1 cellular context compared by ENCODE assay signal in the genomic region with DNA sequence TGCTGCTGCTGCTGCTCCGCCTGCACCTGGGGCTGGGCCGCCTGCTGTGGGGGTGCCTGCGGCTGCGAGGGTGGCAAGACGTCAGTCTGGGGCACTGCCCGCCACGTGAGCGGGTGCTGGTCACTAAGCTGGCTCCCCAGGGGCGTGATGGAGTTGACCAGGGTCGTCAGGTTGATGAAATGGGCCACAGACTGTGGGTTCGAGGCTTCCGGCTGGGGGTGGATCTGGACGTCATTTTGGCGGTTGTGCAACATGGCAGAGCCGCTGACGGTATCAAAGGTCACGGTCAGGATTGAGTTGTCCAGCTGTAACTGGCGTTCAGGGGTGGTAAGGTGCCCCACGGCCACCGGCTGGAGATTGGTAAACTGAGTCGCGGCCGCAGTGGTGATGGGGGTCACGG.
A peak's percentile ranks its signal among the peaks of the same experiment; 100 is the strongest.
TF ChIP-seq lines count a peak whose summit lies in the region.

No MANE protein-coding gene starts in this region.

TF ChIP-seq in HepG2, 621 proteins besides CTCF, POLR2A, EP300 and RAD21:
- TF ChIP-seq NRL (CRISPR knock-in tag; IDR thresholded peaks at IDR 0.05; ENCODE audit: borderline replicate concordance) (no peak), ZBTB33 (CRISPR knock-in tag; IDR thresholded peaks at IDR 0.05) (peak; percentile 60; the same call in 1 of the 2 replicates), ADNP (CRISPR knock-in tag; IDR thresholded peaks at IDR 0.05) (no peak), ZNF431 (CRISPR knock-in tag; IDR thresholded peaks at IDR 0.05; ENCODE audit: borderline replicate concordance, low read depth) (no peak), ZFP82 (CRISPR knock-in tag; IDR thresholded peaks at IDR 0.05; ENCODE audit: borderline replicate concordance) (no peak)
TF ChIP-seq in HepG2: peak in this region for 1.
